Comparison of ENCODE assay signal across 13 cellular contexts in the genomic region with DNA sequence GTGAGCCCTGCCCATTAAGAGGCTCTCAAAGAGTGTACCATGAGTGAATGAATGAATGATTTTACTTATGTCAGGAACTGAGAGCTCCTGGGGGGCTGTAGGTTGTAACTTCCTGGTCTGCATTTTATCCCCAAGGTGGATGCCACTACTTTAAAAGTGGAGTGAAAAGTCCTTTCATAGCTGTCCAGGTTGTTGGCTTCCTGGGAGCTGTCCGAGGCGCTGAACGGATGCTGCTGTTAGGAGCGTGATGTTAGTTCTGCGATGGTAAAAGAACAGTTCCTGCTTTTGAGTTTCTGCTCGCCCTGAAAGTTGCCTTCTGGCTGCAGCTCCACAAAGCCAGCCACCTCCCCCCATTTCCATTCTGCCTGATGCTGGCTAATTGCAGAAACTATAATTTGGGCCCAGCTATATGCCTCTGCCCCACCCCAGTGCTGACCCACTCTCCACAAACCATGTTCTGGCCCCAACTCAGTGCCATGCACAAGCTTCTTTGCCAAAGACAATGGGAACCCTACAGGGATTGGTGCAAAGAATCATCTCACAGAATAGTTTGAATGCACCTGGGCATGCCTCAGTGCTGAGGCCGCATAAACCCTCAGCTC.
DNase-seq lines count a peak whose midpoint lies in the region; ATAC-seq, FAIRE-seq and TF ChIP-seq lines count a peak whose summit lies in the region.
"Had no signal": no experiment of that assay in that cellular context is flagged by ENCODE, and none has a peak within 500 bp of the region (broad histone marks: within the 10 kb centered on the region; RNA-seq: fewer than 3 reads in every experiment).

No MANE protein-coding gene starts in this region.

- TF ChIP-seq CTCF in A549 (IDR thresholded peaks at IDR 0.05) = no peak
- no peak for TF ChIP-seq CTCF in D721Med (IDR thresholded peaks at IDR 0.05; ENCODE audit: insufficient read depth, missing control alignments)

- ATAC-seq in A549 (peak; percentile 65 to 73; a peak in 5 of 6 replicates), GM19397 (IDR thresholded peaks at IDR 0.05; ENCODE audit: unreplicated experiment) (no peak)

- H3K27ac ChIP-seq in A549 = no peak overlapping the region
- H3K27ac ChIP-seq: suprapubic skin had no signal

- no peak overlapping the region for H3K4me2 ChIP-seq in A549

- no peaks in the 10 kb centered on the region; the same call in 2 of the 3 replicates for H3K9me3 ChIP-seq in A549
- H3K9me3 ChIP-seq: suprapubic skin had no signal

- POLR2A ChIA-PET in A549 (lab: Yijun Ruan, JAX) = no interaction called here

- no peak for TF ChIP-seq POLR2A in A549 (IDR thresholded peaks at IDR 0.05; ENCODE audit: low read length)

- H3K4me3 ChIP-seq in A549 = no peak overlapping the region
- H3K4me3 ChIP-seq: suprapubic skin had no signal

- no peak for TF ChIP-seq RAD21 in A549 (conservative IDR thresholded peaks at IDR 0.05 in 1 of 2, IDR thresholded peaks at IDR 0.05 in 1 of 2)

- CTCF ChIA-PET in A549 (lab: Yijun Ruan, JAX) = no interaction called here

- DNase-seq in A549 (ENCODE audit: low read depth in 1 of 2, low spot score in 1 of 2) = peak; percentile 5 to 47
- DNase-seq in EL = peak; percentile 2
- peak; percentile 79 for DNase-seq in RPMI8226
- peak; percentile 42 for DNase-seq in kidney tubule cell (ENCODE audit: low spot score)
- no peak for DNase-seq in D721Med (ENCODE audit: insufficient read length, low spot score)
- DNase-seq in NK-92 (lab: John Stamatoyannopoulos, UW; ENCODE audit: unreplicated experiment) = no peak
- DNase-seq in OCI-M2 (lab: John Stamatoyannopoulos, UW; ENCODE audit: unreplicated experiment) = no peak
- DNase-seq: activated CD4-positive, alpha-beta T cell treated with anti-CD3 and anti-CD28 coated beads for 1 hour; COR-L47; SHP77 treated with DMSO at 0.1 percent for 48 hours had no signal

- TF ChIP-seq EP300 in A549 (IDR thresholded peaks at IDR 0.05) = no peak

- no peaks in the 10 kb centered on the region for H3K4me1 ChIP-seq in A549
- H3K4me1 ChIP-seq: suprapubic skin had no signal

- FAIRE-seq in A549 (lab: Jason Lieb, UNC) (no peak), D721Med (lab: Jason Lieb, UNC) (no peak)
- FAIRE-seq: GM12892 had no signal

- WGBS in A549 (ENCODE audit: missing lambda C conversion rate) = 15% methylated on average over 7 of the region's 7 CpGs

TF ChIP-seq in A549, 52 proteins besides CTCF, POLR2A, EP300 and RAD21:
- TF ChIP-seq RNF2 (IDR thresholded peaks at IDR 0.05; ENCODE audit: borderline replicate concordance, low read depth) (no peak), EHMT2 (IDR thresholded peaks at IDR 0.05; ENCODE audit: low read depth) (peak; percentile 88), FOSB (CRISPR knock-in tag; IDR thresholded peaks at IDR 0.05) (no peak), JUN (IDR thresholded peaks at IDR 0.05) (no peak), BHLHE40 (IDR thresholded peaks at IDR 0.05; ENCODE audit: low read depth, low read length) (no peak), CHD4 (IDR thresholded peaks at IDR 0.05; ENCODE audit: borderline replicate concordance) (no peak), ZNF302 (CRISPR knock-in tag; IDR thresholded peaks at IDR 0.05) (no peak), USF2 (IDR thresholded peaks at IDR 0.05) (no peak), CBX8 (IDR thresholded peaks at IDR 0.05) (no peak), HOXB13 (CRISPR knock-in tag; IDR thresholded peaks at IDR 0.05; ENCODE audit: low read depth) (no peak), KDM1A (IDR thresholded peaks at IDR 0.05; ENCODE audit: low read depth) (no peak), MAZ (IDR thresholded peaks at IDR 0.05; ENCODE audit: borderline replicate concordance, low read depth, low read length) (no peak)
- TF ChIP-seq, protein P1, sequence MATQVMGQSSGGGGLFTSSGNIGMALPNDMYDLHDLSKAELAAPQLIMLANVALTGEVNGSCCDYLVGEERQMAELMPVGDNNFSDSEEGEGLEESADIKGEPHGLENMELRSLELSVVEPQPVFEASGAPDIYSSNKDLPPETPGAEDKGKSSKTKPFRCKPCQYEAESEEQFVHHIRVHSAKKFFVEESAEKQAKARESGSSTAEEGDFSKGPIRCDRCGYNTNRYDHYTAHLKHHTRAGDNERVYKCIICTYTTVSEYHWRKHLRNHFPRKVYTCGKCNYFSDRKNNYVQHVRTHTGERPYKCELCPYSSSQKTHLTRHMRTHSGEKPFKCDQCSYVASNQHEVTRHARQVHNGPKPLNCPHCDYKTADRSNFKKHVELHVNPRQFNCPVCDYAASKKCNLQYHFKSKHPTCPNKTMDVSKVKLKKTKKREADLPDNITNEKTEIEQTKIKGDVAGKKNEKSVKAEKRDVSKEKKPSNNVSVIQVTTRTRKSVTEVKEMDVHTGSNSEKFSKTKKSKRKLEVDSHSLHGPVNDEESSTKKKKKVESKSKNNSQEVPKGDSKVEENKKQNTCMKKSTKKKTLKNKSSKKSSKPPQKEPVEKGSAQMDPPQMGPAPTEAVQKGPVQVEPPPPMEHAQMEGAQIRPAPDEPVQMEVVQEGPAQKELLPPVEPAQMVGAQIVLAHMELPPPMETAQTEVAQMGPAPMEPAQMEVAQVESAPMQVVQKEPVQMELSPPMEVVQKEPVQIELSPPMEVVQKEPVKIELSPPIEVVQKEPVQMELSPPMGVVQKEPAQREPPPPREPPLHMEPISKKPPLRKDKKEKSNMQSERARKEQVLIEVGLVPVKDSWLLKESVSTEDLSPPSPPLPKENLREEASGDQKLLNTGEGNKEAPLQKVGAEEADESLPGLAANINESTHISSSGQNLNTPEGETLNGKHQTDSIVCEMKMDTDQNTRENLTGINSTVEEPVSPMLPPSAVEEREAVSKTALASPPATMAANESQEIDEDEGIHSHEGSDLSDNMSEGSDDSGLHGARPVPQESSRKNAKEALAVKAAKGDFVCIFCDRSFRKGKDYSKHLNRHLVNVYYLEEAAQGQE (IDR thresholded peaks at IDR 0.05) = peak; percentile 96
- TF ChIP-seq, protein P2, sequence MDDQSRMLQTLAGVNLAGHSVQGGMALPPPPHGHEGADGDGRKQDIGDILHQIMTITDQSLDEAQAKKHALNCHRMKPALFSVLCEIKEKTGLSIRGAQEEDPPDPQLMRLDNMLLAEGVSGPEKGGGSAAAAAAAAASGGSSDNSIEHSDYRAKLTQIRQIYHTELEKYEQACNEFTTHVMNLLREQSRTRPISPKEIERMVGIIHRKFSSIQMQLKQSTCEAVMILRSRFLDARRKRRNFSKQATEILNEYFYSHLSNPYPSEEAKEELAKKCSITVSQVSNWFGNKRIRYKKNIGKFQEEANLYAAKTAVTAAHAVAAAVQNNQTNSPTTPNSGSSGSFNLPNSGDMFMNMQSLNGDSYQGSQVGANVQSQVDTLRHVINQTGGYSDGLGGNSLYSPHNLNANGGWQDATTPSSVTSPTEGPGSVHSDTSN (IDR thresholded peaks at IDR 0.05) = no peak

Comparison
In these comparisons a context has a peak if more than half of its experiments do, and no peak if none do; other contexts are left out.
1. DNase-seq: peak in A549 (2 of 2), EL (single experiment), RPMI8226 (single experiment) and kidney tubule cell (single experiment); none in D721Med (single experiment), NK-92 (single experiment) and OCI-M2 (single experiment).